Comparison of ENCODE assay signal across 18 cellular contexts in the genomic region with DNA sequence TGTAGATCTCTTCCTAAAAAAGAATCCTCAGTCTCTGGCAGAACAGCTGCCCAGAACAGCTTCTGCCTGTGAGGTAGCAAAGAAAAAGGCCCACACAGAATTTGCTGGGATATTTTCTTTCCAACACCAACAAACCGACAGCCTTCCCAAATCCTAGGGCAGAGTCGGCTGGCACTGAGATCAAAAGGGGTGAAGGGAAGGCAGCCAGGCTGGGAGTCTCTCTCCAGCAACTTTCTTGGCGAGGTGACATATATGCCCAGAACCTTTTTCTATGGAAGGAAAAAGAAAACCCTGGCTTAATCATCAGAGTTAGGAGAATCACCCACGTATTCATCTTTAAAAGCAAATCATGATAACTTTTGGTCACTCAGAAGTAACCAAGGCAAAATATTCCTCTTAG.
"Had no signal": no experiment of that assay in that cellular context is flagged by ENCODE, and none has a peak within 500 bp of the region (broad histone marks: within the 10 kb centered on the region; RNA-seq: fewer than 3 reads in every experiment).

No MANE protein-coding gene starts in this region.

- H3K9me3 ChIP-seq: colonic mucosa, gastrocnemius medialis, mucosa of descending colon, pancreas, spleen, thyroid gland had no signal

- H3K4me3 ChIP-seq: colonic mucosa, gastrocnemius medialis, mucosa of descending colon, neural progenitor cell, pancreas, spleen, thyroid gland had no signal

- H3K4me1 ChIP-seq: colonic mucosa, gastrocnemius medialis, neural progenitor cell, pancreas had no signal

- DNase-seq: activated gamma-delta T cell; brain microvascular endothelial cell; central memory CD4-positive, alpha-beta T cell; colonic mucosa; gastrocnemius medialis; kidney; mucosa of descending colon; naive B cell; spleen; stimulated activated CD4-positive, alpha-beta T cell treated with anti-CD3 and anti-CD28 coated beads, Interleukin-4, amount 100 ng/mL, for 4 hours had no signal

- H3K27me3 ChIP-seq: brain microvascular endothelial cell, colonic mucosa, pancreas, thyroid gland had no signal

- H3K27ac ChIP-seq: brain microvascular endothelial cell, colonic mucosa, gastrocnemius medialis, neural progenitor cell, pancreas, spleen, thyroid gland had no signal

- ATAC-seq: activated CD4-positive, CD25-positive, alpha-beta regulatory T cell treated with anti-CD3 and anti-CD28 coated beads, Interleukin-2, amount 50 U/mL, for 24 hours; gastrocnemius medialis; left lobe of liver; mucosa of descending colon; pancreas; stimulated activated memory B cell treated with anti-CD40 and anti-IgM and Interleukin-4, amounts not matched to agents 10 μg/mL and 1 μg/mL and 100 μg/mL, for 72 hours had no signal

- H3K36me3 ChIP-seq: brain microvascular endothelial cell, colonic mucosa, gastrocnemius medialis, neural progenitor cell, pancreas, spleen, thyroid gland had no signal

- FAIRE-seq: endometrium, kidney, pancreas, urothelium cell line had no signal
